In the genomic region with DNA sequence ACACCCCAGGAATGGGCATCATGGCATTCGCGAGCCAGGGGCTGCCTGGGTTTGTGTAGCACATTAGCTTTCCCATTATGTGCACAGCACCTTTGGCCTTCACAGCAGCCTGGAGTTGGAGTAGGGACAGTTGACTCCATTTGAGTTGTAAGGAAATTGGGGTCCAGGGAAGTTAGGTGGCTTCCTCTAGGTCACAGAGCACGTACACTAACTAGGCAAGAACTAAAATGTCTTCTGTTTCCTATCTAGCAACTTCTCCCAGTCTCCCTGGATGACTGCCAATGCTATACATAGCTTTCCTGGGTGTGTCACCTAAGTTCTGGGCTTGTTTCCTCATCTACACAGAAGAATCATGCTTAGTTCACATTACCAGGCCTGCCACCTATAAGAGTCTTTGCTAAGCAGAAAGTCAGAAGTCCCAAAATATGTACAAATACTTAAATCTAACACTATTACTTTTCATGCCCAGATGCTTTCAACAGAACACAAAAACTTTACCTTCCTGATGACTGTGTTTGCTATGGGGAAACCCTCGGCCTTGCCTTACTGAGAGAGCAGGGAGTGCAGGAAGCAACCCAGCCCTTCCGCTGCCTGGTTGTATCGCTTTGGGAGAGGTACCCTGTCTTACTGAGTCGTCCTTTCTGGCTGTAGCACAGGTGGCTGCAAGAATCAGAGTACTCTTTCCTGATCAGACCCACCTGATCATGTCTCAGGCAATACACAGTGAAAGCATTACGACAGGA, we compare ENCODE assay signal across 9 cellular contexts. TPM values are rescaled to one million over a fixed set of nuclear protein-coding genes. Genes with fewer than 3 reads are reported as not detected.
DNase-seq lines count a peak whose midpoint lies in the region; ATAC-seq lines count a peak whose summit lies in the region.
"Had no signal": no experiment of that assay in that cellular context is flagged by ENCODE, and none has a peak within 500 bp of the region (broad histone marks: within the 10 kb centered on the region; RNA-seq: fewer than 3 reads in every experiment).

No MANE protein-coding gene starts in this region.

- H3K4me2 ChIP-seq in BLaER1 = peak overlapping the region; percentile 48

- H3K27ac ChIP-seq in BLaER1 = no peak overlapping the region
- peak overlapping the region; percentile 13 for H3K27ac ChIP-seq in duodenal mucosa (ENCODE audit: low read depth, low read length)

- peak; percentile 70 for DNase-seq in NCI-H460 (ENCODE audit: extremely low read depth, low read depth)
- peak; percentile 79 for DNase-seq in myocyte (ENCODE audit: low read depth)
- no peak for DNase-seq in NCI-H128 (lab: John Stamatoyannopoulos, UW; ENCODE audit: unreplicated experiment)
- DNase-seq: T1000 had no signal

- H4K20me1 ChIP-seq in BLaER1 = peaks cover 100% of the 10 kb centered on the region

- H3K9me3 ChIP-seq in BLaER1 (no peaks in the 10 kb centered on the region), duodenal mucosa (ENCODE audit: control insufficient read depth in 1 of 2, low read length in 2 of 2) (no peaks in the 10 kb centered on the region)

- H3K36me3 ChIP-seq in BLaER1 (peaks cover 99% of the 10 kb centered on the region), duodenal mucosa (ENCODE audit: control insufficient read depth in 1 of 2, insufficient read depth in 2 of 2, low read length in 2 of 2) (peaks cover 45 to 77% of the 10 kb centered on the region in 2 donors)

- peaks cover 100% of the 10 kb centered on the region for H3K4me1 ChIP-seq in BLaER1
- peaks cover 28 to 41% of the 10 kb centered on the region in 2 donors for H3K4me1 ChIP-seq in duodenal mucosa (ENCODE audit: control insufficient read depth in 1 of 2, insufficient read depth in 2 of 2, low read length in 2 of 2)

- H3K4me3 ChIP-seq in BLaER1 = no peak overlapping the region
- H3K4me3 ChIP-seq in duodenal mucosa (ENCODE audit: low read depth in 1 of 2, low read length in 2 of 2) = peak overlapping the region in 1 of 2 donors; percentile 4

- H3K27me3 ChIP-seq in BLaER1 (no peaks in the 10 kb centered on the region), duodenal mucosa (ENCODE audit: control insufficient read depth in 1 of 2, insufficient read depth in 2 of 2, low read length in 2 of 2) (no peaks in the 10 kb centered on the region)

- H3K9ac ChIP-seq in BLaER1 (no peak overlapping the region), duodenal mucosa (ENCODE audit: low read depth in 1 of 2, low read length in 2 of 2) (peak overlapping the region; percentile 12 to 43)

- ATAC-seq in GM21423 (IDR thresholded peaks at IDR 0.05; ENCODE audit: unreplicated experiment) (no peak), HG03571 (IDR thresholded peaks at IDR 0.05; ENCODE audit: unreplicated experiment) (no peak), GM18861 (IDR thresholded peaks at IDR 0.05; ENCODE audit: unreplicated experiment) (no peak)

RNA-seq across cellular contexts. Expression of a gene that starts 12.0 kb away (rescaled TPM):
- total RNA-seq in NCI-H460 (2014; rRNA removed; shearing (Covaris generic)) = 170 and 177 TPM in 2 replicates
- polyA plus RNA-seq in NCI-H460 (2014; cell fraction: nucleus; rRNA removed) = 243 and 272 TPM in 2 replicates
- 141 and 165 TPM in 2 replicates for total RNA-seq in myocyte
- 122 TPM for polyA plus RNA-seq in myocyte (2012)
